Comparison of ENCODE assay signal across 8 cellular contexts in genomic region chr9:136107155-136107952, GRCh38. TPM values are rescaled to one million over a fixed set of nuclear protein-coding genes. Genes with fewer than 3 reads are reported as not detected.
DNase-seq lines count a peak whose midpoint lies in the region; ATAC-seq, FAIRE-seq and TF ChIP-seq lines count a peak whose summit lies in the region.

No MANE protein-coding gene starts in this region.

- peak overlapping the region; percentile 52 for H3K27ac ChIP-seq in CD8-positive, alpha-beta T cell (ENCODE audit: low read depth, low read length)
- H3K27ac ChIP-seq in keratinocyte (ENCODE audit: control insufficient read depth, insufficient read depth, low read length) (peak overlapping the region; percentile 20), thyroid gland (no peak overlapping the region)

- DNase-seq in CD8-positive, alpha-beta T cell = peak in 6 of 7 experiments; percentile 45 to 77 (median 56)
- peak; percentile 83 for DNase-seq in GM20000 (ENCODE audit: low spot score)
- no peak for DNase-seq in WTC11 (ENCODE audit: low spot score)
- no peak for DNase-seq in keratinocyte (ENCODE audit: low read depth, low spot score)
- DNase-seq in thyroid gland = no peak
- no peak for DNase-seq in superior temporal gyrus (ENCODE audit: extremely low spot score)
- no peak for DNase-seq in SIG-M5 treated with dmso at 0.1 percent for 504 hours (lab: John Stamatoyannopoulos, UW; ENCODE audit: unreplicated experiment)

- H4K20me1 ChIP-seq in keratinocyte (ENCODE audit: control insufficient read depth, extremely low read depth, insufficient read depth, low read length) = no peaks in the 10 kb centered on the region

- H3K27ac Mint-ChIP-seq in CD8-positive, alpha-beta T cell = peak overlapping the region; percentile 92
- peak overlapping the region; percentile 57; the same call in 1 of the 2 replicates for H3K27ac Mint-ChIP-seq in WTC11

- TF ChIP-seq POLR2A in thyroid gland (IDR thresholded peaks at IDR 0.05) = no peak

- no peak overlapping the region for H3K4me2 ChIP-seq in keratinocyte (ENCODE audit: control insufficient read depth, extremely low read depth, insufficient read depth, low read depth, low read length)

- FAIRE-seq in keratinocyte (lab: Jason Lieb, UNC) = no peak

- H2AFZ ChIP-seq in keratinocyte (ENCODE audit: control insufficient read depth, low read length) = no peak overlapping the region

- H3K9me3 ChIP-seq in CD8-positive, alpha-beta T cell (ENCODE audit: low read length) = no peaks in the 10 kb centered on the region
- H3K9me3 ChIP-seq in keratinocyte (ENCODE audit: control insufficient read depth, low read depth, low read length) (peaks cover 6% of the 10 kb centered on the region), thyroid gland (no peaks in the 10 kb centered on the region)

- no peaks in the 10 kb centered on the region for H3K9me1 ChIP-seq in keratinocyte (ENCODE audit: control insufficient read depth, extremely low read depth, insufficient read depth, low read length)

- H3K9me3 Mint-ChIP-seq in CD8-positive, alpha-beta T cell = no peaks in the 10 kb centered on the region
- no peaks in the 10 kb centered on the region for H3K9me3 Mint-ChIP-seq in WTC11

- H3K4me1 Mint-ChIP-seq in CD8-positive, alpha-beta T cell (ENCODE audit: low read depth) = peaks cover 56% of the 10 kb centered on the region
- peaks cover 63% of the 10 kb centered on the region for H3K4me1 Mint-ChIP-seq in WTC11

- POLR2A ChIA-PET in CD8-positive, alpha-beta T cell (lab: Charles Lee) = interaction anchor here (1.5 to 5.7 kb wide), 3 partner anchors 11 to 15 kb away, joined by 3 to 39 read pairs (median 38); partner anchors contain the start of genes NACC2 and TMEM250
- POLR2A ChIA-PET in WTC11 (lab: Charles Lee) = no interaction called here

- 76 to 90% methylated on average over 21 to 26 of the region's 29 CpGs for WGBS in thyroid gland, 2 donors

- no peaks in the 10 kb centered on the region for H3K36me3 Mint-ChIP-seq in CD8-positive, alpha-beta T cell
- no peaks in the 10 kb centered on the region for H3K36me3 Mint-ChIP-seq in WTC11

- dilution Hi-C loops in keratinocyte (cut with MboI; ENCODE audit: extremely low pct_ligation_motif_present, low sequenced_read_pairs) = no loop called here

- no peaks in the 10 kb centered on the region for H3K79me2 ChIP-seq in keratinocyte (ENCODE audit: control insufficient read depth, insufficient read depth, low read length)

- peak; percentile 30 for ATAC-seq in CD8-positive, alpha-beta T cell
- ATAC-seq in WTC11 = peak; percentile 4; the same call in 1 of the 2 replicates
- no peak for ATAC-seq in HG03469 (IDR thresholded peaks at IDR 0.05; ENCODE audit: unreplicated experiment)

- peak overlapping the region; percentile 28 for H3K9ac ChIP-seq in keratinocyte (ENCODE audit: control insufficient read depth, extremely low read depth, insufficient read depth, low read length)

- H3K4me3 Mint-ChIP-seq in CD8-positive, alpha-beta T cell = peak overlapping the region; percentile 73
- no peak overlapping the region for H3K4me3 Mint-ChIP-seq in WTC11

- H3K4me1 ChIP-seq in CD8-positive, alpha-beta T cell (ENCODE audit: insufficient read depth, low read length) = peaks cover 74% of the 10 kb centered on the region
- H3K4me1 ChIP-seq in keratinocyte (ENCODE audit: control insufficient read depth, extremely low read depth, insufficient read depth, low read length) (peaks cover 29% of the 10 kb centered on the region), thyroid gland (peaks cover 7 to 42% of the 10 kb centered on the region in 2 donors)

- TF ChIP-seq CTCF in CD8-positive, alpha-beta T cell (IDR thresholded peaks at IDR 0.05) = no peak
- TF ChIP-seq CTCF in GM20000 (IDR thresholded peaks at IDR 0.05; ENCODE audit: extremely low read depth, missing control alignments) (no peak), WTC11 (IDR thresholded peaks at IDR 0.05) (no peak), keratinocyte (optimal IDR thresholded peaks at IDR 0.05 in 1 of 3, IDR thresholded peaks at IDR 0.05 in 1 of 3, conservative IDR thresholded peaks at IDR 0.05 in 1 of 3; ENCODE audit: extremely low read depth in 1 of 3, insufficient read depth in 2 of 3, low read length in 3 of 3) (no peak), thyroid gland (IDR thresholded peaks at IDR 0.05) (no peak)

- no peaks in the 10 kb centered on the region for H3K27me3 Mint-ChIP-seq in CD8-positive, alpha-beta T cell (ENCODE audit: low read depth)
- H3K27me3 Mint-ChIP-seq in WTC11 (ENCODE audit: low read depth) = no peaks in the 10 kb centered on the region; the same call in 1 of the 2 replicates

- intact Hi-C loops in CD8-positive, alpha-beta T cell (cut with DNase I, micrococcal nuclease) = loop anchor here (5.0 kb wide), 4 partner anchors 115 to 1135 kb away; partner anchors contain the start of genes CAMSAP1 (in 1 of the 2), QSOX2 (in 1 of the 2) and TUBB4B (in 1 of the 2)
- intact Hi-C loops in thyroid gland (cut with DNase I) = no loop called here

- no peaks in the 10 kb centered on the region for H3K27me3 ChIP-seq in CD8-positive, alpha-beta T cell (ENCODE audit: insufficient read depth, low read length)
- H3K27me3 ChIP-seq in keratinocyte (ENCODE audit: control insufficient read depth, extremely low read depth, insufficient read depth, low read length) = peaks cover 37% of the 10 kb centered on the region
- no peaks in the 10 kb centered on the region for H3K27me3 ChIP-seq in thyroid gland

- H3K4me3 ChIP-seq in CD8-positive, alpha-beta T cell (ENCODE audit: low read depth, low read length) = peak overlapping the region; percentile 26
- H3K4me3 ChIP-seq in keratinocyte (ENCODE audit: control insufficient read depth in 2 of 3, extremely low read depth in 1 of 3, insufficient read depth in 2 of 3, low read depth in 1 of 3, low read length in 3 of 3) (no peak overlapping the region), thyroid gland (replicated peaks in 1 of 3) (no peak overlapping the region)

- CTCF ChIA-PET in CD8-positive, alpha-beta T cell (lab: Charles Lee) = interaction anchor here (1.0 to 3.7 kb wide), 4 partner anchors 10 to 139 kb away, joined by 3 to 17 read pairs (median 4); partner anchors contain the start of gene TMEM250
- CTCF ChIA-PET in WTC11 (lab: Charles Lee) = interaction anchor here (0.7 to 1.3 kb wide), 4 partner anchors 12 to 139 kb away, joined by 3 to 6 read pairs (median 4); partner anchors contain the start of gene NACC2

- no peaks in the 10 kb centered on the region for H3K36me3 ChIP-seq in CD8-positive, alpha-beta T cell (ENCODE audit: insufficient read depth, low read length)
- no peaks in the 10 kb centered on the region for H3K36me3 ChIP-seq in keratinocyte (ENCODE audit: control insufficient read depth in 2 of 2, extremely low read depth in 1 of 2, insufficient read depth in 2 of 2, low read length in 2 of 2)
- no peaks in the 10 kb centered on the region for H3K36me3 ChIP-seq in thyroid gland

TF ChIP-seq in WTC11, 78 proteins besides CTCF, POLR2A, EP300 and RAD21 (continues in another document):
- TF ChIP-seq MAX (CRISPR knock-in tag; IDR thresholded peaks at IDR 0.05) (no peak), AR (CRISPR knock-in tag; IDR thresholded peaks at IDR 0.05) (no peak), IRF2 (CRISPR knock-in tag; IDR thresholded peaks at IDR 0.05; ENCODE audit: borderline replicate concordance, low read depth) (no peak)

RNA-seq across cellular contexts. Expression of gene TMEM250, which starts 11.3 kb away (rescaled TPM):
- total RNA-seq in CD8-positive, alpha-beta T cell = 1 to 10 TPM; 7.6 to 7.7 TPM
- total RNA-seq in WTC11 (2021) (39.4 to 41.0 TPM (median 39.5 TPM) in 3 replicates), thyroid gland (10 to 100 TPM; 23.5 to 35.3 (median 25.6) TPM)
- 9.9 to 19.2 TPM (median 14.3 TPM) in 3 replicates for polyA plus RNA-seq in keratinocyte
- 6.3 TPM for polyA plus RNA-seq in keratinocyte (2011; ENCODE audit: low read depth)
- polyA plus RNA-seq in keratinocyte (2011; cell fraction: cytosol; rRNA removed) = 7.3 and 16.1 TPM in 2 replicates
- 11.8 and 16.3 TPM in 2 replicates for polyA plus RNA-seq in keratinocyte (2011; cell fraction: nucleus; rRNA removed)
- polyA plus RNA-seq in keratinocyte (2012; ENCODE audit: low replicate concordance) = 15.1 and 29.8 TPM in 2 replicates
- polyA minus RNA-seq in keratinocyte = 10.9 to 20.6 TPM (median 12.1 TPM) in 3 replicates
- 46.0 TPM for polyA minus RNA-seq in keratinocyte (2011; cell fraction: cytosol; rRNA and poly(A)+ RNA removed)
- 12.1 and 13.0 TPM in 2 replicates for polyA minus RNA-seq in keratinocyte (2011; cell fraction: nucleus; rRNA and poly(A)+ RNA removed)

RNA-seq across cellular contexts. Expression of gene NACC2, which starts 12.3 kb away (rescaled TPM):
- total RNA-seq in CD8-positive, alpha-beta T cell = 1 to 10 TPM; 1.7 to 1.8 TPM
- total RNA-seq in WTC11 (2021) = 14.1 to 17.1 TPM (median 14.5 TPM) in 3 replicates
- polyA plus RNA-seq in keratinocyte = 4.6 to 7.4 TPM (median 6.6 TPM) in 3 replicates
- polyA plus RNA-seq in keratinocyte (2011; ENCODE audit: low read depth) = 2.4 TPM
- 3.9 and 7.6 TPM in 2 replicates for polyA plus RNA-seq in keratinocyte (2011; cell fraction: cytosol; rRNA removed)
- polyA plus RNA-seq in keratinocyte (2011; cell fraction: nucleus; rRNA removed) = 16.1 and 18.5 TPM in 2 replicates
- 3.7 and 10.0 TPM in 2 replicates for polyA plus RNA-seq in keratinocyte (2012; ENCODE audit: low replicate concordance)
- 10.5 to 18.5 TPM (median 14.2 TPM) in 3 replicates for polyA minus RNA-seq in keratinocyte
- polyA minus RNA-seq in keratinocyte (2011; cell fraction: cytosol; rRNA and poly(A)+ RNA removed) = 28.0 TPM
- polyA minus RNA-seq in keratinocyte (2011; cell fraction: nucleus; rRNA and poly(A)+ RNA removed) = 20.9 and 22.5 TPM in 2 replicates
- total RNA-seq in thyroid gland = 10 to 100 TPM; 18.4 to 33.6 (median 22.4) TPM

Comparison
In these comparisons a context has a peak if more than half of its experiments do, and no peak if none do; other contexts are left out.
1. DNase-seq: peak in CD8-positive, alpha-beta T cell (6 of 7) and GM20000 (single experiment); none in WTC11 (single experiment), keratinocyte (single experiment), thyroid gland (0 of 2), superior temporal gyrus (single experiment) and SIG-M5 treated with dmso at 0.1 percent for 504 hours (single experiment).
2. H3K27ac ChIP-seq: peak in CD8-positive, alpha-beta T cell (single experiment) and keratinocyte (single experiment); none in thyroid gland (0 of 3).